ENCODE assay signal across 1 cellular context in genomic region chr12:9447791-9448614, GRCh38.
A peak's percentile ranks its signal among the peaks of the same experiment; 100 is the strongest.
TF ChIP-seq lines count a peak whose summit lies in the region.

No MANE protein-coding gene starts in this region.

TF ChIP-seq in K562, 482 proteins besides CTCF, POLR2A, EP300 and RAD21 (continued from another document):
- TF ChIP-seq PHF8 (IDR thresholded peaks at IDR 0.05; ENCODE audit: borderline replicate concordance, low read length) (peak; percentile 43; the same call in 1 of the 2 replicates), NRF1 (conservative IDR thresholded peaks at IDR 0.05 in 1 of 2, IDR thresholded peaks at IDR 0.05 in 1 of 2) (peak; percentile 95 to 96), POLR2B (IDR thresholded peaks at IDR 0.05; ENCODE audit: low read depth, partially characterized antibody) (peak; percentile 47), HDAC1 (IDR thresholded peaks at IDR 0.05) (peak in 1 of 2 experiments; percentile 67; a peak in 2 of 4 replicates), E2F4 (CRISPR knock-in tag; IDR thresholded peaks at IDR 0.05; ENCODE audit: low read depth) (peak; percentile 91), GABPA (tag; conservative IDR thresholded peaks at IDR 0.05; ENCODE audit: low read depth) (peak; percentile 64), EP400 (IDR thresholded peaks at IDR 0.05) (peak; percentile 58), NFYB (IDR thresholded peaks at IDR 0.05; ENCODE audit: extremely low read depth, insufficient read length) (peak; percentile 4), FOXK2 (conservative IDR thresholded peaks at IDR 0.05 in 1 of 2, IDR thresholded peaks at IDR 0.05 in 1 of 2; ENCODE audit: low read depth in 2 of 2) (0 out of 4 replicates have a peak, but pooled peaks of 1 of the 2 experiments have one; percentile 21), RB1 (IDR thresholded peaks at IDR 0.05; ENCODE audit: low read depth) (peak; percentile 32; the same call in 1 of the 2 replicates), RBFOX2 (IDR thresholded peaks at IDR 0.05; ENCODE audit: low read depth, low read length) (peak; percentile 75), CREM (IDR thresholded peaks at IDR 0.05; ENCODE audit: low read depth) (0 out of 2 replicates have a peak, but pooled peaks have one; percentile 7), ZBTB11 (CRISPR knock-in tag; IDR thresholded peaks at IDR 0.05) (peak in 1 of 3 experiments; percentile 66; a peak in 2 of 6 replicates), NFIC (IDR thresholded peaks at IDR 0.05) (0 out of 2 replicates have a peak, but pooled peaks have one; percentile 21), ARID1B (IDR thresholded peaks at IDR 0.05) (0 out of 2 replicates have a peak, but pooled peaks have one; percentile 8)
